In genomic region chr16:11347831-11348230, GRCh38 we compare ENCODE assay signal across 13 cellular contexts. TPM values are rescaled to one million over a fixed set of nuclear protein-coding genes. Genes with fewer than 3 reads are reported as not detected.
A peak's percentile ranks its signal among the peaks of the same experiment; 100 is the strongest.
DNase-seq lines count a peak whose midpoint lies in the region; ATAC-seq and TF ChIP-seq lines count a peak whose summit lies in the region.
"Had no signal": no experiment of that assay in that cellular context is flagged by ENCODE, and none has a peak within 500 bp of the region (broad histone marks: within the 10 kb centered on the region; RNA-seq: fewer than 3 reads in every experiment).

No MANE protein-coding gene starts in this region.

- TF ChIP-seq POLR2A in esophagus squamous epithelium (IDR thresholded peaks at IDR 0.05), result no peak

- H3K9ac ChIP-seq in BLaER1 treated with 17β-estradiol and CSF1 and Interleukin-3, amounts not matched to agents 10 nM and 100 nM, result 0 out of 22 replicates have a peak overlapping the region, but pooled peaks of 1 of the 11 experiments have one; percentile 4
- H3K9ac ChIP-seq in Loucy (ENCODE audit: low read depth, low read length, poor library complexity, severe bottlenecking), result no peak overlapping the region

- peaks cover 0 to 3% (median 2%) of the 10 kb centered on the region in 11 experiments; a peak in 12 of 22 replicates for H3K9me3 ChIP-seq in BLaER1 treated with 17β-estradiol and CSF1 and Interleukin-3, amounts not matched to agents 10 nM and 100 nM (replicated peaks in 1 of 11)
- H3K9me3 ChIP-seq in Loucy (ENCODE audit: insufficient read depth, low read depth, low read length) (no peaks in the 10 kb centered on the region), esophagus squamous epithelium (no peaks in the 10 kb centered on the region)
- H3K9me3 ChIP-seq: Caco-2 had no signal

- WGBS in esophagus squamous epithelium, 2 donors, result 75 to 86% methylated on average over 6 to 7 of the region's 7 CpGs

- no peak for TF ChIP-seq CTCF in Loucy (conservative IDR thresholded peaks at IDR 0.05; ENCODE audit: low read length)
- TF ChIP-seq CTCF in RWPE1 (conservative IDR thresholded peaks at IDR 0.05; ENCODE audit: low read depth), result no peak
- TF ChIP-seq CTCF in esophagus squamous epithelium (IDR thresholded peaks at IDR 0.05), result no peak

- in situ Hi-C loops in KBM-7 (cut with MboI; ENCODE audit: low pct_unique_long_range_greater_than_20kb, low sequenced_read_pairs), result no loop called here

- peaks cover 48% of the 10 kb centered on the region for H3K79me2 ChIP-seq in Loucy (ENCODE audit: insufficient read depth, low read length)

- H2AFZ ChIP-seq in Loucy (ENCODE audit: low read length), result no peak overlapping the region

- H3K4me3 ChIP-seq in BLaER1 treated with 17β-estradiol and CSF1 and Interleukin-3, amounts not matched to agents 10 nM and 100 nM, result no peak overlapping the region
- H3K4me3 ChIP-seq in Loucy (ENCODE audit: low read length, poor library complexity, severe bottlenecking) (no peak overlapping the region), esophagus squamous epithelium (no peak overlapping the region)

- no peak for ATAC-seq in HG02798 (IDR thresholded peaks at IDR 0.05; ENCODE audit: poor library complexity, unreplicated experiment)
- ATAC-seq in GM18498 (IDR thresholded peaks at IDR 0.05; ENCODE audit: unreplicated experiment), result no peak

- H3K4me2 ChIP-seq in BLaER1 treated with 17β-estradiol and CSF1 and Interleukin-3, amounts not matched to agents 10 nM and 100 nM, result peak overlapping the region in 9 of 11 experiments; percentile 73 to 97 (median 87); a peak in 15 of 22 replicates
- H3K4me2 ChIP-seq in Loucy (ENCODE audit: low read depth, low read length, poor library complexity, severe bottlenecking), result peak overlapping the region; percentile 80

- H3K4me1 ChIP-seq in BLaER1 treated with 17β-estradiol and CSF1 and Interleukin-3, amounts not matched to agents 10 nM and 100 nM, result peaks cover 49 to 68% (median 64%) of the 10 kb centered on the region in 10 experiments
- peaks cover 23% of the 10 kb centered on the region for H3K4me1 ChIP-seq in Loucy (ENCODE audit: insufficient read depth, low read length, poor library complexity, severe bottlenecking)
- H3K4me1 ChIP-seq in esophagus squamous epithelium, result peaks cover 27 to 68% (median 34%) of the 10 kb centered on the region in 3 donors

- no peak for DNase-seq in RWPE1 (ENCODE audit: low spot score)
- no peak for DNase-seq in esophagus squamous epithelium (lab: John Stamatoyannopoulos, UW)
- DNase-seq in KBM-7, result no peak
- DNase-seq: Caco-2; CD8-positive, alpha-beta memory T cell; DND-41; GDM1; HCEC 1CT; HFFc6 had no signal

- H3K27me3 ChIP-seq in BLaER1 treated with 17β-estradiol and CSF1 and Interleukin-3, amounts not matched to agents 10 nM and 100 nM, result no peaks in the 10 kb centered on the region
- H3K27me3 ChIP-seq in Loucy (ENCODE audit: insufficient read depth, low read length, poor library complexity, severe bottlenecking) (no peaks in the 10 kb centered on the region), esophagus squamous epithelium (no peaks in the 10 kb centered on the region)

- peaks cover 0 to 14% (median 0%) of the 10 kb centered on the region in 11 experiments; a peak in 2 of 22 replicates for H4K20me1 ChIP-seq in BLaER1 treated with 17β-estradiol and CSF1 and Interleukin-3, amounts not matched to agents 10 nM and 100 nM
- no peaks in the 10 kb centered on the region for H4K20me1 ChIP-seq in Loucy (ENCODE audit: insufficient read depth, low read length, poor library complexity, severe bottlenecking)

- CTCF ChIA-PET in RWPE1 (lab: Yijun Ruan, JAX), result no interaction called here

- H3F3A ChIP-seq in Loucy (ENCODE audit: low read depth), result no peaks in the 10 kb centered on the region

- POLR2A ChIA-PET in RWPE1 (lab: Yijun Ruan, JAX; ENCODE audit: low non-redundant PET), result no interaction called here

- H3K9me2 ChIP-seq in Loucy (replicated peaks; ENCODE audit: low read depth, low read length), result no peaks in the 10 kb centered on the region

- peaks cover 0 to 20% (median 6%) of the 10 kb centered on the region in 11 experiments; a peak in 12 of 22 replicates for H3K36me3 ChIP-seq in BLaER1 treated with 17β-estradiol and CSF1 and Interleukin-3, amounts not matched to agents 10 nM and 100 nM
- H3K36me3 ChIP-seq in Loucy (ENCODE audit: insufficient read depth, low read length), result no peaks in the 10 kb centered on the region
- no peaks in the 10 kb centered on the region for H3K36me3 ChIP-seq in esophagus squamous epithelium

- peak overlapping the region in 1 of 11 experiments; percentile 92; a peak in 1 of 22 replicates for H3K27ac ChIP-seq in BLaER1 treated with 17β-estradiol and CSF1 and Interleukin-3, amounts not matched to agents 10 nM and 100 nM
- H3K27ac ChIP-seq in RWPE1 (peak overlapping the region; percentile 75), esophagus squamous epithelium (peak overlapping the region; percentile 21 to 40 (median 34))

- intact Hi-C loops in esophagus squamous epithelium (cut with DNase I), result no loop called here

RNA-seq across cellular contexts. Expression of gene RMI2, which starts 2.6 kb away (rescaled TPM):
- total RNA-seq in esophagus squamous epithelium, result 10 to 100 TPM in 1 of 4 donors, 1 to 10 TPM in 3; 4.6 to 12.0 (median 8.1) TPM
